1 cellular context compared by ENCODE assay signal in genomic region chr14:68349900-68350323, GRCh38.
TF ChIP-seq lines count a peak whose summit lies in the region.

No MANE protein-coding gene starts in this region.

TF ChIP-seq in HepG2, 621 proteins besides CTCF, POLR2A, EP300 and RAD21 (continued from another document and continues in another):
- TF ChIP-seq KIAA2018 (CRISPR knock-in tag; IDR thresholded peaks at IDR 0.05; ENCODE audit: borderline replicate concordance) (no peak), NCOA2 (CRISPR knock-in tag; IDR thresholded peaks at IDR 0.05) (peak; percentile 96), ZNF362 (CRISPR knock-in tag; IDR thresholded peaks at IDR 0.05; ENCODE audit: borderline replicate concordance) (peak; percentile 92), RCOR2 (CRISPR knock-in tag; IDR thresholded peaks at IDR 0.05) (peak; percentile 98; the same call in 1 of the 2 replicates), ARID2 (CRISPR knock-in tag; IDR thresholded peaks at IDR 0.05; ENCODE audit: borderline replicate concordance) (no peak), AKAP8 (CRISPR knock-in tag; IDR thresholded peaks at IDR 0.05) (peak; percentile 69; the same call in 1 of the 2 replicates), HMG20A (CRISPR knock-in tag; IDR thresholded peaks at IDR 0.05; ENCODE audit: borderline replicate concordance) (peak; percentile 100), ZNF142 (CRISPR knock-in tag; IDR thresholded peaks at IDR 0.05) (peak; percentile 50; the same call in 1 of the 2 replicates), CHD4 (IDR thresholded peaks at IDR 0.05; ENCODE audit: borderline replicate concordance, low read length) (no peak), HOXA7 (CRISPR knock-in tag; IDR thresholded peaks at IDR 0.05) (no peak), E2F1 (CRISPR knock-in tag; IDR thresholded peaks at IDR 0.05) (no peak), PBX3 (CRISPR knock-in tag; IDR thresholded peaks at IDR 0.05; ENCODE audit: borderline replicate concordance) (no peak), HNF1A (IDR thresholded peaks at IDR 0.05; ENCODE audit: low read depth) (peak; percentile 66; the same call in 1 of the 2 replicates), HNF1A (CRISPR knock-in tag; IDR thresholded peaks at IDR 0.05; ENCODE audit: borderline replicate concordance) (peak; percentile 91; the same call in 1 of the 2 replicates), PHF21A (CRISPR knock-in tag; IDR thresholded peaks at IDR 0.05) (peak; percentile 97), ZBTB44 (CRISPR knock-in tag; IDR thresholded peaks at IDR 0.05) (no peak), ZNF24 (IDR thresholded peaks at IDR 0.05) (0 out of 2 replicates have a peak, but pooled peaks have one; percentile 18), ZNF574 (CRISPR knock-in tag; IDR thresholded peaks at IDR 0.05) (peak; percentile 64), SPEN (CRISPR knock-in tag; IDR thresholded peaks at IDR 0.05; ENCODE audit: low read depth) (peak; percentile 77; the same call in 1 of the 2 replicates), FOXK1 (CRISPR knock-in tag; IDR thresholded peaks at IDR 0.05; ENCODE audit: borderline replicate concordance, low read depth) (peak; percentile 96)
